Comparison of ENCODE assay signal across 15 cellular contexts in the genomic region with DNA sequence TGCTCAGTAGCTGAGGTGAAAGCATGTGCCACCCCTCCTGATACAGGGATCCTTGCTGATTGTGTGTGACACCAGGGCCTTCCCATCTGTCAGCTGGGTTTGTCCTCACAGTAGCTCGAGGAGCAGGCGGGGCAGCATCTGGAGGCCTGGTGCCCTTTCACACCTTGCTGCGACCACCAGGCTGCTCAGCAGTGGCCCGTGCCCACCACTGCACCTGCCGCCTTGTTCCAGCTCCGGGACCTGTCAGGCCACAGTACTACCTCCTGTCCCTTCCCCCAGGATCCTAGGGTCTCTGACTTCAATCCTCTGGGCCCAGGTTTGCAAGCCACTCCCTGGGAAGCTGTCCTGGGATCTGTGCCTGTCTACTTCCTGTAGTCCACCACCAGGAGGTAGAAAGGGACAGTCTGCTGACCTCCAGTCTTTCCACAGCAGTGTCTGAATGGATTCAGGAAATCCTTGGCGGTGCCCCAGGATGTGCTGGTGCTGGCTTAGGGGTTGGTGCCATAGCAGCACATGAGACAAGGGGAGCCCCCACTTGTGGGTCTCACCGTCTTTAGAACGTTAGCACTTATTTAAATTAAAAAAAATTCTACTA. TPM values are rescaled to one million over a fixed set of nuclear protein-coding genes. Genes with fewer than 3 reads are reported as not detected.
DNase-seq lines count a peak whose midpoint lies in the region; FAIRE-seq and TF ChIP-seq lines count a peak whose summit lies in the region.
"Had no signal": no experiment of that assay in that cellular context is flagged by ENCODE, and none has a peak within 500 bp of the region (broad histone marks: within the 10 kb centered on the region; RNA-seq: fewer than 3 reads in every experiment).

No MANE protein-coding gene starts in this region.

- no peak overlapping the region for H3K9ac ChIP-seq in endodermal cell (ENCODE audit: extremely low read depth, low read length, poor library complexity, severe bottlenecking)

- H3K4me1 Mint-ChIP-seq in endodermal cell, result peaks cover 6% of the 10 kb centered on the region

- intact Hi-C loops in posterior vena cava (cut with DNase I), result loop anchor here in 1 of 2 donors (5.0 kb wide), 1 partner anchor 1841 kb away; no protein-coding TSS in a partner anchor

- peak; percentile 63 for TF ChIP-seq CTCF in endodermal cell (conservative IDR thresholded peaks at IDR 0.05)

- H3K4me3 ChIP-seq in endodermal cell (ENCODE audit: low read length), result no peak overlapping the region
- H3K4me3 ChIP-seq: skin epidermis had no signal

- H3K9me3 ChIP-seq in endodermal cell (ENCODE audit: control insufficient read depth, low read length), result no peaks in the 10 kb centered on the region

- H3K36me3 Mint-ChIP-seq in endodermal cell (ENCODE audit: low read depth), result peaks cover 7% of the 10 kb centered on the region

- H3K27me3 Mint-ChIP-seq in endodermal cell (ENCODE audit: insufficient read depth), result no peaks in the 10 kb centered on the region
- H3K27me3 Mint-ChIP-seq: T-cell had no signal

- 94 to 100% methylated on average over 3 to 9 of the region's 9 CpGs for WGBS in endodermal cell (ENCODE audit: insufficient coverage in 1 of 2, insufficient read length in 1 of 2), 2 experiments

- H3K27me3 ChIP-seq in endodermal cell (ENCODE audit: control insufficient read depth, insufficient read depth, low read length, poor library complexity, severe bottlenecking), result no peaks in the 10 kb centered on the region

- H3K4me3 Mint-ChIP-seq in endodermal cell, result no peak overlapping the region
- H3K4me3 Mint-ChIP-seq: T-cell had no signal

- FAIRE-seq in GM19239 (lab: Jason Lieb, UNC), result no peak

- no peak overlapping the region for H3K27ac Mint-ChIP-seq in endodermal cell

- no peak overlapping the region for H3K27ac ChIP-seq in endodermal cell (ENCODE audit: low read depth, low read length)
- H3K27ac ChIP-seq: skin epidermis had no signal

- no peaks in the 10 kb centered on the region for H3K4me1 ChIP-seq in endodermal cell (ENCODE audit: control insufficient read depth, insufficient read depth, low read length)

- H3K36me3 ChIP-seq in endodermal cell (ENCODE audit: control insufficient read depth, insufficient read depth, low read length), result no peaks in the 10 kb centered on the region

- no peaks in the 10 kb centered on the region for H3K9me3 Mint-ChIP-seq in endodermal cell
- H3K9me3 Mint-ChIP-seq: T-cell had no signal

- DNase-seq in DMS53 (lab: John Stamatoyannopoulos, UW) (peak; percentile 14), DMS53 treated with DMSO at 0.1 percent for 48 hours (lab: John Stamatoyannopoulos, UW; ENCODE audit: unreplicated experiment) (no peak), NCI-H69 (lab: John Stamatoyannopoulos, UW) (peak; percentile 18), endodermal cell (peak; percentile 54), posterior vena cava (ENCODE audit: low spot score) (peak; percentile 69), GM19239 (ENCODE audit: insufficient read length, low spot score) (no peak), COLO668 (lab: John Stamatoyannopoulos, UW; ENCODE audit: unreplicated experiment) (no peak)
- no peak for DNase-seq in stimulated activated CD4-positive, alpha-beta T cell treated with anti-CD3 and anti-CD28 coated beads, Interleukin-15, amount 100 ng/mL, for 24 hours
- DNase-seq: 8988T; activated CD4-positive, alpha-beta T cell treated with anti-CD3 and anti-CD28 coated beads for 1 hour; amygdala; H7; NCI-H2171 treated with DMSO at 0.1 percent for 48 hours; T-cell had no signal

RNA-seq across cellular contexts. Expression of a gene that starts 27.5 kb away (rescaled TPM):
- total RNA-seq in endodermal cell (10 to 100 TPM; 27.1 to 27.3 TPM), posterior vena cava (1 to 10 TPM; 2.7 to 4.0 TPM)
- polyA plus RNA-seq in endodermal cell (2013, experiment 1 of 2), result 45.7 TPM
- 40.9 TPM for polyA plus RNA-seq in endodermal cell (2013, experiment 2 of 2)

Comparison
In these comparisons a context has a peak if more than half of its experiments do, and no peak if none do; other contexts are left out.
1. DNase-seq: peak in DMS53 (single experiment), NCI-H69 (single experiment), endodermal cell (single experiment) and posterior vena cava (single experiment); none in DMS53 treated with DMSO at 0.1 percent for 48 hours (single experiment), stimulated activated CD4-positive, alpha-beta T cell treated with anti-CD3 and anti-CD28 coated beads, Interleukin-15, amount 100 ng/mL, for 24 hours (single experiment), GM19239 (single experiment) and COLO668 (single experiment).
2. RNA of a gene that starts 27.5 kb away (total RNA-seq): 27.1 to 27.3 TPM in endodermal cell; 2.7 to 4.0 TPM in posterior vena cava; every median in the first group is over 4 times any median in the second.